ENCODE assay signal across 9 cellular contexts in the genomic region with DNA sequence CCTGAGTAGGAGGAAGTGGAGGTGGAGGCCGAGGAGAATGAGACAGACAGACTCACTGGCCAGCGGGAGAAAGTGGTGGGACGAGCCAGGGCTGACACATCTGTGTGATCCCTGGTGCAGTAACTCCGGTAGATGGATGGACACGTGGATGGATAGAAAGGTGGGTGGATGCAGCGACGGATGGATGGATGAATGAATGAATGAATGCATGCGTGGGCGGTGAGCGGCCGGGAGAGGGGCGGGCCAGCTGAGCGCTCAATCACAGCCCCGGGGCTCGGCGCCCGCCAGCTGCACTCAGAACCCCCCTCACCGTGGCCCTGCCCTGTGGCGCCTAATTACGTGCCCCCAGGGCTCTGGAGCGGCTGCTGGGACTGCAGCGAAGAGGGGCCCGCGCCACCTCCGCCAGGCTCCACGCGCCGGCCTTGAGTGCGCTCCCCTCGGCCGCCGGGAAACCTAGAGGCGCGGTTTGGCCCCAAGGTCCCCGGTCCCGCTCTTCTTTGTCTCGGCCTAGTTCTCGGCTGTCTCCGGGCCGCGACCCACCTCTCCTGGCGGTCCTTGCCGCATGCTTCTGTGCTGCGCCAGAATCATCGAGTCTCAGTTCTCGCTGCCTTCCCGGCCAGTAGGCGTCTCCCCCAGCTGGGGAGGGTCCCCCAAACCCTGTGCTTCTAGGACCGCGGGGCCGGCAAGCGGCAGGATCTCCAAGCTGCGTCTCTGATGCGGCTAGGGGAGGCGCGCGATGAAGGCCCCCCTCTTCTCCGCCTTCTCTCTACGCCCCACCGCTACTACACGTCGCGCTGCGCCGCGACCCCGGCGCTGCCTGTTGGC. TPM values are rescaled to one million over a fixed set of nuclear protein-coding genes. Genes with fewer than 3 reads are reported as not detected.
DNase-seq lines count a peak whose midpoint lies in the region; ATAC-seq and TF ChIP-seq lines count a peak whose summit lies in the region.
"Had no signal": no experiment of that assay in that cellular context is flagged by ENCODE, and none has a peak within 500 bp of the region (broad histone marks: within the 10 kb centered on the region; RNA-seq: fewer than 3 reads in every experiment).

No MANE protein-coding gene starts in this region.

- intact Hi-C loops in CD4-positive, alpha-beta memory T cell (cut with micrococcal nuclease), result no loop called here
- intact Hi-C loops in posterior cingulate gyrus (cut with DNase I), result no loop called here

- no peak for ATAC-seq in GM19351 (IDR thresholded peaks at IDR 0.05; ENCODE audit: unreplicated experiment)
- no peak for ATAC-seq in GM18519 (IDR thresholded peaks at IDR 0.05; ENCODE audit: low FRiP score, unreplicated experiment)

- POLR2A ChIA-PET in CD4-positive, alpha-beta memory T cell (lab: Charles Lee; ENCODE audit: partially characterized antibody), result no interaction called here

- H3K27me3 Mint-ChIP-seq in CD4-positive, alpha-beta memory T cell, result peaks cover 9 to 22% of the 10 kb centered on the region in 2 donors

- peaks cover 0 to 13% of the 10 kb centered on the region in 2 donors for H3K36me3 Mint-ChIP-seq in CD4-positive, alpha-beta memory T cell

- H3K36me3 ChIP-seq in CD4-positive, alpha-beta memory T cell (ENCODE audit: insufficient read depth, low read length), result no peaks in the 10 kb centered on the region
- H3K36me3 ChIP-seq in NT2/D1 (ENCODE audit: insufficient read depth, insufficient read length, low read length), result peaks cover 3% of the 10 kb centered on the region
- H3K36me3 ChIP-seq in fibroblast of lung (ENCODE audit: control insufficient read depth, insufficient read depth, low read length), result no peaks in the 10 kb centered on the region

- H3K4me1 ChIP-seq in CD4-positive, alpha-beta memory T cell (ENCODE audit: insufficient read depth, low read length), result peaks cover 20% of the 10 kb centered on the region
- peaks cover 20% of the 10 kb centered on the region for H3K4me1 ChIP-seq in NT2/D1 (ENCODE audit: insufficient read depth, insufficient read length)
- H3K4me1 ChIP-seq in fibroblast of lung (ENCODE audit: control insufficient read depth, extremely low read depth, insufficient read depth, low read length), result peaks cover 9% of the 10 kb centered on the region

- H2AFZ ChIP-seq in fibroblast of lung (ENCODE audit: low read length), result no peak overlapping the region

- H3K4me1 Mint-ChIP-seq in CD4-positive, alpha-beta memory T cell, result peaks cover 18 to 41% (median 24%) of the 10 kb centered on the region in 4 donors

- H3K4me3 Mint-ChIP-seq in CD4-positive, alpha-beta memory T cell, result peak overlapping the region; percentile 63 to 87 (median 80)

- peaks cover 0 to 2% (median 0%) of the 10 kb centered on the region in 8 donors for H3K9me3 Mint-ChIP-seq in CD4-positive, alpha-beta memory T cell

- peaks cover 11% of the 10 kb centered on the region for H3K79me2 ChIP-seq in fibroblast of lung (ENCODE audit: control insufficient read depth, insufficient read depth, low read length)

- CTCF ChIA-PET in CD4-positive, alpha-beta memory T cell (lab: Charles Lee; ENCODE audit: partially characterized antibody), result no interaction called here

- H3K4me2 ChIP-seq in fibroblast of lung (ENCODE audit: extremely low read depth, insufficient read depth, low read length), result peak overlapping the region; percentile 77

- no peaks in the 10 kb centered on the region for H3K27me3 ChIP-seq in CD4-positive, alpha-beta memory T cell (ENCODE audit: insufficient read depth, low read length)
- peaks cover 95% of the 10 kb centered on the region for H3K27me3 ChIP-seq in NT2/D1 (ENCODE audit: insufficient read depth, insufficient read length)
- H3K27me3 ChIP-seq in fibroblast of lung (ENCODE audit: control insufficient read depth, insufficient read depth, low read length), result no peaks in the 10 kb centered on the region

- TF ChIP-seq CTCF in fibroblast of lung (conservative IDR thresholded peaks at IDR 0.05 in 1 of 2, IDR thresholded peaks at IDR 0.05 in 1 of 2; ENCODE audit: low read depth in 1 of 2, low read length in 2 of 2), result no peak

- H3K27ac ChIP-seq in CD4-positive, alpha-beta memory T cell (ENCODE audit: low read depth, low read length), result no peak overlapping the region
- peak overlapping the region; percentile 61 for H3K27ac ChIP-seq in fibroblast of lung (ENCODE audit: insufficient read depth, low read length)
- H3K27ac ChIP-seq: VCaP had no signal

- no peaks in the 10 kb centered on the region for H3K9me3 ChIP-seq in CD4-positive, alpha-beta memory T cell (ENCODE audit: control insufficient read depth in 1 of 2, low read length in 2 of 2)
- H3K9me3 ChIP-seq in NT2/D1 (ENCODE audit: insufficient read depth, low read length) (no peaks in the 10 kb centered on the region), fibroblast of lung (ENCODE audit: control insufficient read depth, insufficient read depth, low read depth, low read length) (no peaks in the 10 kb centered on the region)

- peak overlapping the region; percentile 70 for H3K9ac ChIP-seq in NT2/D1 (ENCODE audit: insufficient read length, low read depth)
- H3K9ac ChIP-seq in fibroblast of lung (ENCODE audit: insufficient read depth, low read length), result no peak overlapping the region

- H3K4me3 ChIP-seq in CD4-positive, alpha-beta memory T cell (ENCODE audit: low read length in 2 of 2), result no peak overlapping the region
- H3K4me3 ChIP-seq in NT2/D1 (ENCODE audit: insufficient read length, low read depth) (peak overlapping the region; percentile 15), fibroblast of lung (replicated peaks in 1 of 4; ENCODE audit: control extremely low read depth in 1 of 4, insufficient read depth in 1 of 4, low read depth in 3 of 4, low read length in 4 of 4) (peak overlapping the region in 3 of 4 experiments; percentile 15 to 64 (median 34))

- peak overlapping the region in 4 of 7 donors; percentile 27 to 63 (median 44) for H3K27ac Mint-ChIP-seq in CD4-positive, alpha-beta memory T cell

- H4K20me1 ChIP-seq in fibroblast of lung (ENCODE audit: control insufficient read depth, extremely low read depth, insufficient read depth, low read length), result peaks cover 1% of the 10 kb centered on the region

- DNase-seq in CD4-positive, alpha-beta memory T cell, result no peak
- no peak for DNase-seq in NT2/D1 (ENCODE audit: low read depth, low spot score)
- DNase-seq in fibroblast of lung (ENCODE audit: low read depth in 2 of 2), result peak in 1 of 2 donors; percentile 61
- peak; percentile 46 to 96 (median 70) for DNase-seq in posterior cingulate gyrus
- DNase-seq in pons (ENCODE audit: low spot score), result no peak
- DNase-seq in A172 (ENCODE audit: low spot score), result no peak

RNA-seq across cellular contexts. Expression of a gene that starts 41.0 kb away (rescaled TPM):
- 10 to 100 TPM; 15.4 to 19.5 TPM for total RNA-seq in CD4-positive, alpha-beta memory T cell
- polyA plus RNA-seq in CD4-positive, alpha-beta memory T cell, result 1 to 10 TPM in 1 of 2 donors, under 1 TPM in 1; 0.35 to 4.0 TPM
- 4.1 and 6.6 TPM in 2 replicates for total RNA-seq in fibroblast of lung
- polyA plus RNA-seq in fibroblast of lung, result 2.1 TPM in 2 replicates
- 10.3 and 10.4 TPM in 2 replicates for polyA plus RNA-seq in fibroblast of lung (2012)
- 9.3 and 9.7 TPM in 2 replicates for polyA minus RNA-seq in fibroblast of lung (ENCODE audit: low replicate concordance)
- total RNA-seq in A172 (2014; rRNA removed; shearing (Covaris generic)), result 5.9 and 8.8 TPM in 2 replicates

Comparison
In these comparisons a context has a peak if more than half of its experiments do, and no peak if none do; other contexts are left out.
1. DNase-seq: peak in posterior cingulate gyrus (10 of 10); none in CD4-positive, alpha-beta memory T cell (0 of 5), NT2/D1 (single experiment), pons (single experiment) and A172 (single experiment).
2. H3K4me3 ChIP-seq: peak in NT2/D1 (single experiment) and fibroblast of lung (3 of 4); none in CD4-positive, alpha-beta memory T cell (0 of 2).